Comparison of ENCODE assay signal across 1 cellular context in genomic region chr16:20904507-20905079, GRCh38.
TF ChIP-seq lines count a peak whose summit lies in the region.

No MANE protein-coding gene starts in this region.

TF ChIP-seq in GM23338, 12 proteins besides CTCF, POLR2A, EP300 and RAD21 (continued from another document):
- TF ChIP-seq ZNF462 (CRISPR knock-in tag; IDR thresholded peaks at IDR 0.05): no peak
- TF ChIP-seq EZH2phosphoT487 (IDR thresholded peaks at IDR 0.05; ENCODE audit: unreplicated experiment): no peak
- no peak for TF ChIP-seq CREB1 (CRISPR knock-in tag; IDR thresholded peaks at IDR 0.05; ENCODE audit: low read depth)
